In the genomic region with DNA sequence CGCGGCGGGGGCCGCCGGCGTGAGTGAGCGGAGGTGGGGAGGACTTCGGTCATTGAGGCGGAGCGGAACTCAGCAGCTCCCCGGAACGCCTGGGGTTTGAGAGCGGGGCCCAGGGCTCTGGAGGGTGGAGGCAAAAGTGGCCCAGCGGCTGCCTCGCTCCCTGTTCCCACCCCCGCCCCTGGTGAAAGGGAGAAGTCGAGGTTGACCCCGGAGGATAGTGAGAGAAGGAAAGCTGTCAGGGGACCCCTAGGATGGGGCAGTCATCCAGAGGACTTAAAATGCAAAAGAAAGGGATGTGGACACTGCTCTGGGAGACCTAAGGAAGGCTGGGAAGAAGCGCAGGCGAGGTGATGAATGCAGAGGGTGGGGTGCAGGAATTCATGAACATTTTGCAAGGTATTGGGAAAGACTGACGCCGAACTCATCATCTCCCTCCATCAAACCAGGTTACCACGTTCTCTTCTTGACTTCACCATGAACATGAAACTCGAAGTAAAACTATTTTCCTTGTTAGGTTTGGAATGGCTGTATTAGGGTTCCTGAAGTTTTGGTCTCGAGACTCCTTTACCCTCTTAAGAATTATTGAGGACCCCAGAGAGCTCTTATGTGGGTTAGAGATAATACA, we compare ENCODE assay signal across 8 cellular contexts.
DNase-seq lines count a peak whose midpoint lies in the region; ATAC-seq and TF ChIP-seq lines count a peak whose summit lies in the region.

No MANE protein-coding gene starts in this region.

- in situ Hi-C loops in GM13977 (cut with MboI; ENCODE audit: low pct_unique_long_range_greater_than_20kb, low sequenced_read_pairs, unreplicated experiment), result no loop called here

- peaks cover 36% of the 10 kb centered on the region for H3K4me1 Mint-ChIP-seq in nephron

- TF ChIP-seq CTCF in 22Rv1 (IDR thresholded peaks at IDR 0.05) (0 out of 2 replicates have a peak, but pooled peaks have one; percentile 5), GM13977 (IDR thresholded peaks at IDR 0.05; ENCODE audit: extremely low read depth, insufficient read depth, missing control alignments) (no peak), nephron (IDR thresholded peaks at IDR 0.05; ENCODE audit: unreplicated experiment in 3 of 3) (no peak)

- ATAC-seq in HG03175 (IDR thresholded peaks at IDR 0.05; ENCODE audit: unreplicated experiment) (peak; percentile 26), GM18873 (IDR thresholded peaks at IDR 0.05; ENCODE audit: low FRiP score, unreplicated experiment) (no peak)

- peaks cover 14% of the 10 kb centered on the region for H3K36me3 Mint-ChIP-seq in nephron (ENCODE audit: low read depth)

- H3K27ac ChIP-seq in 22Rv1, result peak overlapping the region; percentile 65

- H3K9me3 Mint-ChIP-seq in nephron, result no peaks in the 10 kb centered on the region

- peak; percentile 55 for DNase-seq in GM13977 (ENCODE audit: low spot score)
- DNase-seq in SW480 (ENCODE audit: low spot score), result peak; percentile 16
- peak; percentile 50 for DNase-seq in fibroblast of gingiva (ENCODE audit: low read depth)
- no peak for DNase-seq in stimulated activated naive CD4-positive, alpha-beta T cell (lab: John Stamatoyannopoulos, UW)

- peak overlapping the region; percentile 83 to 94 (median 84) for H3K27ac Mint-ChIP-seq in nephron

- no peaks in the 10 kb centered on the region for H3K27me3 Mint-ChIP-seq in nephron (ENCODE audit: low read depth)

- H3K4me3 Mint-ChIP-seq in nephron, result peak overlapping the region; percentile 92 to 97 (median 96)

Comparison
In these comparisons a context has a peak if more than half of its experiments do, and no peak if none do; other contexts are left out.
1. DNase-seq: peak in GM13977 (single experiment), SW480 (single experiment) and fibroblast of gingiva (single experiment); none in stimulated activated naive CD4-positive, alpha-beta T cell (0 of 6).